Comparison of ENCODE assay signal across 1 cellular context in the genomic region with DNA sequence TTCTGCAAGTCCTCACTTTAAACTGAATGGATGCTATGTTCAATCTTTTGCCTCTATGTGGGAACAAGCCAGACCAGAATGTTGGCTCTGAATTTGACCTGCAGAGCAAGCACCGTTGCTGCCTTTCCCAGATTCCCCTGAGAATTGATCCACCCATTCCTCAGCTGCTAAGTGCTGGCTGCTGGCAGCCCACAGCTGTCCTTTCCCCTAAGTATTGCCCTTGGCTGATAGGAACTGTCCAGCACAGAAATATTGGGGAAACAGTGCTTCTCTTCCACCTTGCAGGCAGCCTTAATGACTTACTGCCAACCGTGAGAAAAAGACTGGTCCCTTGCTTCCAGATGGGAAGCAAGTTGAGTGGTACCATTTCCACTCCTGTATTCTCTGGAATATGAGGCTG.
TF ChIP-seq lines count a peak whose summit lies in the region.

No MANE protein-coding gene starts in this region.

TF ChIP-seq in H1, 55 proteins besides CTCF, POLR2A, EP300 and RAD21:
- no peak for TF ChIP-seq EZH2 (IDR thresholded peaks at IDR 0.05; ENCODE audit: low read depth, low read length, severe bottlenecking)
- TF ChIP-seq RBBP5 (IDR thresholded peaks at IDR 0.05; ENCODE audit: borderline replicate concordance, low read depth, low read length), result no peak
- TF ChIP-seq EGR1 (IDR thresholded peaks at IDR 0.05; ENCODE audit: borderline replicate concordance, low read depth, low read length), result no peak
- no peak for TF ChIP-seq RNF2 (IDR thresholded peaks at IDR 0.05; ENCODE audit: borderline replicate concordance, low read depth, low read length, missing control alignments, poor library complexity, severe bottlenecking)
- no peak for TF ChIP-seq PHF8 (conservative IDR thresholded peaks at IDR 0.05; ENCODE audit: low read depth, low read length)
- TF ChIP-seq JUND (IDR thresholded peaks at IDR 0.05; ENCODE audit: low read length), result no peak
- no peak for TF ChIP-seq FOSL1 (IDR thresholded peaks at IDR 0.05; ENCODE audit: insufficient read depth, low read depth, low read length)
- no peak for TF ChIP-seq TBP (IDR thresholded peaks at IDR 0.05; ENCODE audit: low read depth, low read length)
TF ChIP-seq in H1: peak in this region for 0.
